ENCODE assay signal across 23 cellular contexts in genomic region chr20:18832801-18833200, GRCh38. TPM values are rescaled to one million over a fixed set of nuclear protein-coding genes. Genes with fewer than 3 reads are reported as not detected.
DNase-seq lines count a peak whose midpoint lies in the region; ATAC-seq and TF ChIP-seq lines count a peak whose summit lies in the region.
"Had no signal": no experiment of that assay in that cellular context is flagged by ENCODE, and none has a peak within 500 bp of the region (broad histone marks: within the 10 kb centered on the region; RNA-seq: fewer than 3 reads in every experiment).

No MANE protein-coding gene starts in this region.

- no peaks in the 10 kb centered on the region for H4K20me1 ChIP-seq in neural progenitor cell (ENCODE audit: low read depth)

- peak overlapping the region; percentile 28 for H3K4me2 ChIP-seq in neural progenitor cell

- H3K4me3 ChIP-seq in HUES48 (ENCODE audit: low read depth, low read length) (no peak overlapping the region), neural progenitor cell (no peak overlapping the region)
- H3K4me3 ChIP-seq: SJCRH30 had no signal

- no peaks in the 10 kb centered on the region for H3K36me3 ChIP-seq in HUES48 (ENCODE audit: control insufficient read depth, insufficient read depth, low read length)
- no peaks in the 10 kb centered on the region for H3K36me3 ChIP-seq in neural progenitor cell
- H3K36me3 ChIP-seq: SJCRH30 had no signal

- H3K4me3 Mint-ChIP-seq in neural progenitor cell (peak overlapping the region; percentile 7), type B pancreatic cell (peak overlapping the region; percentile 2)
- H3K4me3 Mint-ChIP-seq: CD8-positive, alpha-beta memory T cell had no signal

- H3K27ac ChIP-seq in HUES48 (ENCODE audit: low read depth, low read length) (peak overlapping the region; percentile 27), neural progenitor cell (no peak overlapping the region)
- H3K27ac ChIP-seq: SJCRH30 had no signal

- H2AFZ ChIP-seq in neural progenitor cell (replicated peaks) = no peak overlapping the region

- TF ChIP-seq CTCF in neural progenitor cell (IDR thresholded peaks at IDR 0.05) (no peak), type B pancreatic cell (conservative IDR thresholded peaks at IDR 0.05) (no peak)

- no peaks in the 10 kb centered on the region for H3K79me2 ChIP-seq in neural progenitor cell (ENCODE audit: low read depth)

- no peaks in the 10 kb centered on the region for H3K27me3 ChIP-seq in HUES48 (ENCODE audit: control insufficient read depth, insufficient read depth, low read length)
- peaks cover 43% of the 10 kb centered on the region for H3K27me3 ChIP-seq in neural progenitor cell
- H3K27me3 ChIP-seq: SJCRH30 had no signal

- H3K9ac ChIP-seq in HUES48 (ENCODE audit: low read depth, low read length) = no peak overlapping the region
- H3K9ac ChIP-seq in neural progenitor cell = no peak overlapping the region

- peaks cover 17% of the 10 kb centered on the region for H3F3A ChIP-seq in neural progenitor cell (ENCODE audit: low read depth)

- peaks cover 21% of the 10 kb centered on the region for H3K4me1 Mint-ChIP-seq in neural progenitor cell
- peaks cover 19% of the 10 kb centered on the region for H3K4me1 Mint-ChIP-seq in type B pancreatic cell (ENCODE audit: unreplicated experiment)
- H3K4me1 Mint-ChIP-seq: CD8-positive, alpha-beta memory T cell had no signal

- H3K9me3 ChIP-seq in HUES48 (ENCODE audit: control insufficient read depth, insufficient read depth, low read length) (no peaks in the 10 kb centered on the region), neural progenitor cell (ENCODE audit: low read depth) (no peaks in the 10 kb centered on the region)

- H3K27me3 Mint-ChIP-seq in neural progenitor cell (ENCODE audit: insufficient read depth, low read depth) = peaks cover 6% of the 10 kb centered on the region
- H3K27me3 Mint-ChIP-seq in type B pancreatic cell = no peaks in the 10 kb centered on the region

- H3K36me3 Mint-ChIP-seq in neural progenitor cell (no peaks in the 10 kb centered on the region), type B pancreatic cell (no peaks in the 10 kb centered on the region)
- H3K36me3 Mint-ChIP-seq: CD8-positive, alpha-beta memory T cell had no signal

- peak overlapping the region; percentile 81 for H3K27ac Mint-ChIP-seq in neural progenitor cell
- H3K27ac Mint-ChIP-seq in type B pancreatic cell = no peak overlapping the region
- H3K27ac Mint-ChIP-seq: CD8-positive, alpha-beta memory T cell had no signal

- ATAC-seq in HG03280 (IDR thresholded peaks at IDR 0.05; ENCODE audit: unreplicated experiment) = no peak
- ATAC-seq: Panc1 had no signal

- H3K9me3 Mint-ChIP-seq in neural progenitor cell (peaks cover 10% of the 10 kb centered on the region), type B pancreatic cell (no peaks in the 10 kb centered on the region)
- H3K9me3 Mint-ChIP-seq: CD8-positive, alpha-beta memory T cell had no signal

- DNase-seq in islet precursor cell (peak; percentile 12), neural progenitor cell (ENCODE audit: low spot score) (no peak), type B pancreatic cell (ENCODE audit: extremely low spot score, unreplicated experiment) (no peak), COLO668 (lab: John Stamatoyannopoulos, UW; ENCODE audit: unreplicated experiment) (no peak), SK-N-DZ (ENCODE audit: low spot score) (no peak)
- DNase-seq: ACHN; AML-193; C1 segment of cervical spinal cord; CD8-positive, alpha-beta memory T cell; GDM1; Kasumi-1; NCI-H1417; NCI-H1694 treated with DMSO at 0.1 percent for 48 hours; NCI-H2081 treated with DMSO at 0.1 percent for 48 hours; NK-92 treated with Interleukin-12 subunit alpha and Interleukin-12 subunit beta, amount 100 ng/mL, for 24 hours; SJCRH30; SW 1271 had no signal

- H3K4me1 ChIP-seq in HUES48 (ENCODE audit: control insufficient read depth, insufficient read depth, low read length) (no peaks in the 10 kb centered on the region; the same call in 1 of the 2 replicates), neural progenitor cell (peaks cover 15% of the 10 kb centered on the region)

RNA-seq across cellular contexts. Expression of gene SCP2D1, which starts 19.2 kb away (rescaled TPM):
- not detected in 2 replicates for total RNA-seq in neural progenitor cell (ENCODE audit: low replicate concordance)
- not detected in 2 replicates for total RNA-seq in type B pancreatic cell (ENCODE audit: low replicate concordance)
- polyA plus RNA-seq in SK-N-DZ (2014; cell fraction: cytosol; rRNA removed) = not detected in 2 replicates
- polyA plus RNA-seq in SK-N-DZ (2014; cell fraction: nucleus; rRNA removed) = not detected in 2 replicates
- total RNA-seq: CD8-positive, alpha-beta memory T cell; H1; MCF 10A; NCI-H460; SJCRH30 had no signal
- polyA plus RNA-seq: CD8-positive, alpha-beta memory T cell; H1 had no signal
